1 cellular context compared by ENCODE assay signal in genomic region chr17:53454337-53454736, GRCh38.
TF ChIP-seq lines count a peak whose summit lies in the region.

No MANE protein-coding gene starts in this region.

TF ChIP-seq in H1, 55 proteins besides CTCF, POLR2A, EP300 and RAD21 (continued from another document):
- TF ChIP-seq CHD7 (IDR thresholded peaks at IDR 0.05; ENCODE audit: insufficient replicate concordance, low read length) = peak; percentile 72
TF ChIP-seq in H1: peak in this region for 1.
